ENCODE assay signal across 22 cellular contexts in genomic region chr4:182320092-182320491, GRCh38.
"Had no signal": no experiment of that assay in that cellular context is flagged by ENCODE, and none has a peak within 500 bp of the region (broad histone marks: within the 10 kb centered on the region; RNA-seq: fewer than 3 reads in every experiment).

No MANE protein-coding gene starts in this region.

- DNase-seq: IMR-90; Karpas-422; KG1; MM.1S; NCI-H1092 treated with DMSO at 0.1 percent for 48 hours; NCI-H1436; NCI-H187 treated with DMSO at 0.1 percent for 48 hours; NCI-H2029 treated with DMSO at 0.1 percent for 48 hours; NCI-H2107; NCI-H226; NCI-H446; NCI-H510A; NCI-H524 treated with DMSO at 0.1 percent for 48 hours; NCI-H69; NCI-H774; NK-92 treated with Interleukin-12 subunit alpha and Interleukin-12 subunit beta, amount 100 ng/mL, for 24 hours; PC-3; SHP77 had no signal

- H3K27ac ChIP-seq: RWPE1 had no signal

- ATAC-seq: HepG2, Panc1, PC-3, SK-N-SH treated with all-trans-retinoic acid at 6 μM for 48 hours had no signal
